ENCODE assay signal across 9 cellular contexts in the genomic region with DNA sequence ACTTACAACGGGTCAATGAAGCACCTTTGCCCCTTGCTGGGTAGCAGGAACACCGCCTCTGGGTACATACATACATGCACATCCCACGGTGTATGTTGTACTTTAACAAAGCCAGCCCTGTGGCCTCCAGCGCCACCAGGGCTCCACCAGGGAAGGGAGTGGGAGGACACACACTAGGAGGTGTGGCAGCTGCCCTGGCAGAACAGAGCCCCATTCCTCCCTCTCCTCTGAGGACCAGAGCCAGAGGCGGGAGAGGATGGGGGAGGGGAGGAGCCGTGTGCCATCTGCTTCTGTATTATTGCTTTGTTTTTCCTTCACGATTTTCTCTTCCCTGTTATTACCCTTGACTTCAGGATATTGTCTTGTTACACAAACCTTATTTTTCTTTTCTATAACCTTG.
DNase-seq lines count a peak whose midpoint lies in the region; ATAC-seq lines count a peak whose summit lies in the region.
"Had no signal": no experiment of that assay in that cellular context is flagged by ENCODE, and none has a peak within 500 bp of the region (broad histone marks: within the 10 kb centered on the region; RNA-seq: fewer than 3 reads in every experiment).

No MANE protein-coding gene starts in this region.

- no peak overlapping the region for H2AFZ ChIP-seq in ACC112 (ENCODE audit: low read length, unreplicated experiment)

- no peaks in the 10 kb centered on the region for H3K79me2 ChIP-seq in ACC112 (ENCODE audit: control insufficient read depth, insufficient read depth, low read length, unreplicated experiment)
- no peaks in the 10 kb centered on the region for H3K79me2 ChIP-seq in mesendoderm (ENCODE audit: control insufficient read depth, insufficient read depth, low read length)

- H3K4me1 ChIP-seq in ACC112 (ENCODE audit: control insufficient read depth, insufficient read depth, low read length, unreplicated experiment) (peaks cover 10% of the 10 kb centered on the region), mesendoderm (ENCODE audit: control insufficient read depth, low read depth, low read length) (no peaks in the 10 kb centered on the region)

- peak overlapping the region; percentile 22 for H3K56ac ChIP-seq in mesendoderm (ENCODE audit: low read length)

- H3K36me3 ChIP-seq in ACC112 (ENCODE audit: insufficient read depth, low read length) (peaks cover 23% of the 10 kb centered on the region; the same call in 1 of the 2 replicates), mesendoderm (ENCODE audit: control insufficient read depth, insufficient read depth, low read length) (no peaks in the 10 kb centered on the region)

- no peak overlapping the region for H2BK15ac ChIP-seq in mesendoderm (replicated peaks; ENCODE audit: low read depth)

- H2BK5ac ChIP-seq in mesendoderm (ENCODE audit: low read length), result no peak overlapping the region

- H3K9ac ChIP-seq in mesendoderm (ENCODE audit: low read length), result no peak overlapping the region

- no peak for ATAC-seq in HG02938 (IDR thresholded peaks at IDR 0.05; ENCODE audit: unreplicated experiment)
- ATAC-seq: K562 had no signal

- no peak overlapping the region for H3K4ac ChIP-seq in mesendoderm (ENCODE audit: low read depth, low read length)

- H3K27ac ChIP-seq in ACC112 (ENCODE audit: low read depth, low read length), result peak overlapping the region; percentile 61
- H3K27ac ChIP-seq in mesendoderm (ENCODE audit: low read depth, low read length), result no peak overlapping the region

- peak; percentile 79 to 92 (median 80) for DNase-seq in NCI-H1417 (lab: John Stamatoyannopoulos, UW)
- DNase-seq in amygdala (lab: John Stamatoyannopoulos, UW), result peak in 46 of 56 donors; percentile 8 to 77 (median 48)
- DNase-seq in mesendoderm, result no peak
- no peak for DNase-seq in NK-92 (lab: John Stamatoyannopoulos, UW; ENCODE audit: unreplicated experiment)
- no peak for DNase-seq in RKO (ENCODE audit: low spot score)
- no peak for DNase-seq in GM19240 (ENCODE audit: insufficient read length, low spot score)

- H4K5ac ChIP-seq in mesendoderm (ENCODE audit: low read length), result no peak overlapping the region

- H2BK120ac ChIP-seq in mesendoderm (ENCODE audit: low read depth, low read length), result no peak overlapping the region

- H3K27me3 ChIP-seq in ACC112 (ENCODE audit: insufficient read depth, low read length) (no peaks in the 10 kb centered on the region), mesendoderm (ENCODE audit: insufficient read depth, low read length, poor library complexity) (no peaks in the 10 kb centered on the region)

- H3K4me3 ChIP-seq in ACC112 (ENCODE audit: low read depth, low read length), result no peak overlapping the region
- no peak overlapping the region for H3K4me3 ChIP-seq in mesendoderm (ENCODE audit: low read length)
- H3K4me3 ChIP-seq: K562 had no signal

- no peaks in the 10 kb centered on the region for H3K79me1 ChIP-seq in mesendoderm (ENCODE audit: low read length)

- H3K4me2 ChIP-seq in mesendoderm (ENCODE audit: low read length), result no peak overlapping the region

- WGBS in mesendoderm (ENCODE audit: extremely low coverage, insufficient coverage, low lambda C conversion rate), result no CpG with 5 or more reads among the region's 7 CpGs

- no peak overlapping the region for H4K8ac ChIP-seq in mesendoderm (ENCODE audit: low read depth, low read length)

- no peak overlapping the region for H3K18ac ChIP-seq in mesendoderm (ENCODE audit: low read length)

- H2AK5ac ChIP-seq in mesendoderm (ENCODE audit: low read length), result no peak overlapping the region

- H3K23ac ChIP-seq in mesendoderm (ENCODE audit: low read length), result no peak overlapping the region

Comparison
In these comparisons a context has a peak if more than half of its experiments do, and no peak if none do; other contexts are left out.
1. DNase-seq: peak in NCI-H1417 (3 of 3) and amygdala (46 of 56); none in mesendoderm (single experiment), NK-92 (single experiment), RKO (single experiment) and GM19240 (single experiment).